Comparison of ENCODE assay signal across 8 cellular contexts in the genomic region with DNA sequence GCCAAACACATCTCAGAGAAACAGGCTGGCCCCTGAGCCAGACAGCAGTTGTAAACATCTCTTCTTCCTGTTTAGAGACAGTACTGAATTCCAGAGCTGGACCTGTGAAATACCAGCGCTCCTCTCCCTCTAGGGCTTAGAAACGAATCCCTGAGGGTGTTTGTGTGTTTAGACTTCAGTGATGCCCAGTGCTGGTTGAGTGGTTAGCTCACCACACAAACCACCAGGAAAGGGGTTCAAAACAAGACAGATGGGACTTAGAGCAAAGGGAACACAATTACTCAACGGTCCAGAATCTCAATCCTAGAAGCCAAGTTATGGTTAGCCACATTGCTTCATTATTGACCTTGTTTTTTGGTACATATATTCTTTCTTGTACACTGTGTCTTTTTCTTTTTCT.
DNase-seq lines count a peak whose midpoint lies in the region; ATAC-seq and TF ChIP-seq lines count a peak whose summit lies in the region.

No MANE protein-coding gene starts in this region.

- TF ChIP-seq POLR2A in adrenal gland (IDR thresholded peaks at IDR 0.05), result no peak

- H3F3A ChIP-seq in MM.1S (ENCODE audit: insufficient read depth, low read length), result no peaks in the 10 kb centered on the region

- peak; percentile 64 for ATAC-seq in GM21619 (IDR thresholded peaks at IDR 0.05; ENCODE audit: unreplicated experiment)
- peak; percentile 9 for ATAC-seq in esophagus mucosa
- ATAC-seq in stimulated activated memory B cell treated with anti-CD40 and anti-IgM and Interleukin-4, amounts not matched to agents 10 μg/mL and 1 μg/mL and 100 μg/mL, for 72 hours, result peak; percentile 58

- H3K27ac ChIP-seq in MM.1S (ENCODE audit: low read length) (no peak overlapping the region), adrenal gland (peak overlapping the region in 2 of 5 donors; percentile 59 to 67)

- H3K27ac Mint-ChIP-seq in stimulated activated memory B cell treated with anti-CD40 and anti-IgM and Interleukin-4, amounts not matched to agents 10 μg/mL and 1 μg/mL and 100 μg/mL, for 72 hours, result peak overlapping the region; percentile 70

- no peaks in the 10 kb centered on the region for H3K79me2 ChIP-seq in MM.1S (ENCODE audit: low read length)

- H2AFZ ChIP-seq in MM.1S (ENCODE audit: low read length), result 0 out of 2 replicates have a peak overlapping the region, but pooled peaks have one; percentile 27

- no peaks in the 10 kb centered on the region for H3K9me3 ChIP-seq in MM.1S (replicated peaks; ENCODE audit: insufficient read depth, low read length)
- H3K9me3 ChIP-seq in adrenal gland (replicated peaks in 1 of 3), result no peaks in the 10 kb centered on the region

- 34 to 46% (median 43%) methylated on average over 3 of the region's 3 CpGs for WGBS in adrenal gland, 4 donors

- no peaks in the 10 kb centered on the region for H3K36me3 ChIP-seq in BJ (ENCODE audit: control insufficient read depth, insufficient read depth, low read length)
- H3K36me3 ChIP-seq in MM.1S (replicated peaks; ENCODE audit: insufficient read depth, low read length), result no peaks in the 10 kb centered on the region
- H3K36me3 ChIP-seq in adrenal gland (replicated peaks in 1 of 2), result no peaks in the 10 kb centered on the region

- CTCF ChIA-PET in BJ (lab: Yijun Ruan, JAX), result interaction anchor here (1.0 to 2.2 kb wide), 3 partner anchors 67 to 285 kb away, joined by 3 to 7 read pairs (median 4); no protein-coding TSS in a partner anchor

- peaks cover 43% of the 10 kb centered on the region for H3K4me1 Mint-ChIP-seq in stimulated activated memory B cell treated with anti-CD40 and anti-IgM and Interleukin-4, amounts not matched to agents 10 μg/mL and 1 μg/mL and 100 μg/mL, for 72 hours

- H3K27me3 ChIP-seq in BJ (ENCODE audit: control insufficient read depth, insufficient read depth, low read length) (no peaks in the 10 kb centered on the region), MM.1S (replicated peaks; ENCODE audit: insufficient read depth, low read length) (no peaks in the 10 kb centered on the region), adrenal gland (no peaks in the 10 kb centered on the region)

- H3K4me2 ChIP-seq in MM.1S (ENCODE audit: low read depth, low read length), result no peak overlapping the region

- no peak overlapping the region for H3K4me3 Mint-ChIP-seq in stimulated activated memory B cell treated with anti-CD40 and anti-IgM and Interleukin-4, amounts not matched to agents 10 μg/mL and 1 μg/mL and 100 μg/mL, for 72 hours

- TF ChIP-seq CTCF in BJ (IDR thresholded peaks at IDR 0.05; ENCODE audit: insufficient read depth, low read depth, low read length) (no peak), MM.1S (IDR thresholded peaks at IDR 0.05; ENCODE audit: low read length) (no peak), adrenal gland (IDR thresholded peaks at IDR 0.05) (no peak)

- POLR2A ChIA-PET in BJ (lab: Charles Lee), result no interaction called here

- H3K9me2 ChIP-seq in MM.1S (replicated peaks; ENCODE audit: insufficient read depth, low read length), result no peaks in the 10 kb centered on the region

- no peaks in the 10 kb centered on the region for H3K27me3 Mint-ChIP-seq in stimulated activated memory B cell treated with anti-CD40 and anti-IgM and Interleukin-4, amounts not matched to agents 10 μg/mL and 1 μg/mL and 100 μg/mL, for 72 hours

- H4K20me1 ChIP-seq in MM.1S (ENCODE audit: insufficient read depth, low read length), result no peaks in the 10 kb centered on the region

- peaks cover 8% of the 10 kb centered on the region; the same call in 1 of the 2 replicates for H3K4me1 ChIP-seq in MM.1S (ENCODE audit: low read length)
- peaks cover 0 to 32% of the 10 kb centered on the region in 2 donors for H3K4me1 ChIP-seq in adrenal gland (replicated peaks in 1 of 2)

- intact Hi-C loops in adrenal gland (cut with DNase I), result no loop called here

- H3K36me3 Mint-ChIP-seq in stimulated activated memory B cell treated with anti-CD40 and anti-IgM and Interleukin-4, amounts not matched to agents 10 μg/mL and 1 μg/mL and 100 μg/mL, for 72 hours, result no peaks in the 10 kb centered on the region

- DNase-seq in BJ (ENCODE audit: low read depth) (peak; percentile 70), MM.1S (no peak), NCI-H1417 (lab: John Stamatoyannopoulos, UW) (no peak), NCI-H2081 (lab: John Stamatoyannopoulos, UW) (no peak), adrenal gland (no peak)

- H3K9me3 Mint-ChIP-seq in stimulated activated memory B cell treated with anti-CD40 and anti-IgM and Interleukin-4, amounts not matched to agents 10 μg/mL and 1 μg/mL and 100 μg/mL, for 72 hours, result no peaks in the 10 kb centered on the region

- H3K9ac ChIP-seq in MM.1S (ENCODE audit: low read length), result no peak overlapping the region

- H3K4me3 ChIP-seq in BJ (ENCODE audit: low read depth, low read length) (no peak overlapping the region), MM.1S (ENCODE audit: low read length) (no peak overlapping the region), adrenal gland (no peak overlapping the region)

Comparison
In these comparisons a context has a peak if more than half of its experiments do, and no peak if none do; other contexts are left out.
1. ATAC-seq: peak in every context shown above with its lines; median percentile 64 in GM21619; 58 in stimulated activated memory B cell treated with anti-CD40 and anti-IgM and Interleukin-4, amounts not matched to agents 10 μg/mL and 1 μg/mL and 100 μg/mL, for 72 hours; 9 in esophagus mucosa.